20 cellular contexts compared by ENCODE assay signal in the genomic region with DNA sequence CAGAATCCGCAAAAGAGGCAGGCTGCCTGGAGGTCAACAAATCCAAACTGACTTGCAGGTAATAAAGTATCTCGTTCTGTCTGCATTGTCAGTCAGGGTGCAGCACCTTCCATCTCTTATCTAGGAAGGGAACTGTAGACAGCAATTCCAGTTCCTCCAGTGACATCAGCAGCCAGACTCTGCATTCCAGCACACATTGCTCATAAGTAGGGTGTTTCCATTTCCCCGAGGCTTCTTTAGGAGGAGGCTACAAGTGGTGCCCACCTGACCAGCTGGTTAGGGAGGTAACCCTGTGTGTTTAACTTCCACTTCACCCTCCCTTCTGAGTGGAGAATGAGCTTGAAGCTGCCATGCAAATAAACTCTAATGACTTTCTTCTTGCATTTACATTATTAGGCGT. TPM values are rescaled to one million over a fixed set of nuclear protein-coding genes. Genes with fewer than 3 reads are reported as not detected.
DNase-seq lines count a peak whose midpoint lies in the region; ATAC-seq and TF ChIP-seq lines count a peak whose summit lies in the region.
"Had no signal": no experiment of that assay in that cellular context is flagged by ENCODE, and none has a peak within 500 bp of the region (broad histone marks: within the 10 kb centered on the region; RNA-seq: fewer than 3 reads in every experiment).

No MANE protein-coding gene starts in this region.

- no peaks in the 10 kb centered on the region for H3K27me3 ChIP-seq in lower lobe of right lung (ENCODE audit: low read depth)
- no peaks in the 10 kb centered on the region for H3K27me3 ChIP-seq in upper lobe of right lung
- H3K27me3 ChIP-seq: pancreas, transverse colon had no signal

- DNase-seq in SIG-M5 treated with dmso at 0.1 percent for 504 hours (lab: John Stamatoyannopoulos, UW; ENCODE audit: unreplicated experiment): peak; percentile 48
- DNase-seq in SIG-M5 (lab: John Stamatoyannopoulos, UW): no peak
- DNase-seq in SW480 (ENCODE audit: low spot score): peak; percentile 34
- DNase-seq in lower lobe of right lung: no peak
- no peak for DNase-seq in upper lobe of right lung
- DNase-seq in cortex of kidney (lab: John Stamatoyannopoulos, UW): no peak
- no peak for DNase-seq in dermis blood vessel endothelial cell
- DNase-seq: 8988T; activated CD4-positive, CD25-positive, alpha-beta regulatory T cell treated with anti-CD3 and anti-CD28 coated beads, Interleukin-2, amount 50 U/mL, for 72 hours; activated naive CD4-positive, alpha-beta T cell; CD4-positive, alpha-beta T cell; heart left ventricle; kidney glomerular epithelial cell; NCI-H1694 treated with DMSO at 0.1 percent for 48 hours; NCI-H446 treated with DMSO at 0.1 percent for 48 hours; T-helper 9 cell; transverse colon had no signal

- H3K36me3 ChIP-seq in lower lobe of right lung: no peaks in the 10 kb centered on the region
- no peaks in the 10 kb centered on the region for H3K36me3 ChIP-seq in upper lobe of right lung
- H3K36me3 ChIP-seq: heart left ventricle, pancreas, transverse colon had no signal

- no peak overlapping the region for H3K4me3 ChIP-seq in lower lobe of right lung
- no peak overlapping the region for H3K4me3 ChIP-seq in upper lobe of right lung
- H3K4me3 ChIP-seq: heart left ventricle, pancreas, transverse colon had no signal

- intact Hi-C loops in lower lobe of right lung (cut with DNase I) (no loop called here), upper lobe of right lung (cut with DNase I) (no loop called here)

- H3K27ac ChIP-seq in lower lobe of right lung (peak overlapping the region; percentile 48), upper lobe of right lung (no peak overlapping the region)
- H3K27ac ChIP-seq: heart left ventricle, transverse colon had no signal

- no peak for TF ChIP-seq CTCF in lower lobe of right lung (IDR thresholded peaks at IDR 0.05)
- TF ChIP-seq CTCF in upper lobe of right lung (IDR thresholded peaks at IDR 0.05): no peak

- H3K4me1 ChIP-seq in lower lobe of right lung (no peaks in the 10 kb centered on the region), upper lobe of right lung (no peaks in the 10 kb centered on the region)
- H3K4me1 ChIP-seq: heart left ventricle, transverse colon had no signal

- ATAC-seq in lower lobe of right lung: peak; percentile 90 to 94
- ATAC-seq in upper lobe of right lung: peak; percentile 92
- no peak for ATAC-seq in GM19035 (IDR thresholded peaks at IDR 0.05; ENCODE audit: unreplicated experiment)
- ATAC-seq: heart left ventricle; stimulated activated memory B cell treated with anti-CD40 and anti-IgM and Interleukin-4, amounts not matched to agents 10 μg/mL and 1 μg/mL and 100 μg/mL, for 72 hours had no signal

- no peaks in the 10 kb centered on the region for H3K9me3 ChIP-seq in lower lobe of right lung
- H3K9me3 ChIP-seq in upper lobe of right lung: no peaks in the 10 kb centered on the region
- H3K9me3 ChIP-seq: heart left ventricle, pancreas, transverse colon had no signal

RNA-seq across cellular contexts. Expression of a gene that starts 53.3 kb away (rescaled TPM):
- total RNA-seq in lower lobe of right lung (2.3 TPM), upper lobe of right lung (3.7 TPM), dermis blood vessel endothelial cell (0.09 and 0.51 TPM in 2 replicates)
- total RNA-seq: CD4-positive, alpha-beta T cell had no signal

Comparison
In these comparisons a context has a peak if more than half of its experiments do, and no peak if none do; other contexts are left out.
1. DNase-seq: peak in SIG-M5 treated with dmso at 0.1 percent for 504 hours (single experiment) and SW480 (single experiment); none in SIG-M5 (single experiment), lower lobe of right lung (single experiment), upper lobe of right lung (single experiment), cortex of kidney (single experiment) and dermis blood vessel endothelial cell (single experiment).